In genomic region chr1:92922378-92923035, GRCh38 we compare ENCODE assay signal across 12 cellular contexts. TPM values are rescaled to one million over a fixed set of nuclear protein-coding genes. Genes with fewer than 3 reads are reported as not detected.
A peak's percentile ranks its signal among the peaks of the same experiment; 100 is the strongest.
DNase-seq lines count a peak whose midpoint lies in the region; ATAC-seq lines count a peak whose summit lies in the region.
"Had no signal": no experiment of that assay in that cellular context is flagged by ENCODE, and none has a peak within 500 bp of the region (broad histone marks: within the 10 kb centered on the region; RNA-seq: fewer than 3 reads in every experiment).

No MANE protein-coding gene starts in this region.

- peak; percentile 60 for ATAC-seq in sciatic nerve
- ATAC-seq in HG02763 (IDR thresholded peaks at IDR 0.05; ENCODE audit: unreplicated experiment) = no peak
- ATAC-seq: activated CD8-positive, alpha-beta memory T cell treated with anti-CD3 and anti-CD28 coated beads, Interleukin-2, amount 10 ng/mL, durations not matched to agents 7 days and 5 days had no signal

- intact Hi-C loops in sciatic nerve (cut with DNase I) = no loop called here

- peak; percentile 75 for DNase-seq in GM03348 (ENCODE audit: low spot score)
- peak; percentile 76 for DNase-seq in NCI-H460 (ENCODE audit: extremely low read depth, low read depth)
- DNase-seq in fibroblast of gingiva (ENCODE audit: low read depth) = peak; percentile 92
- no peak for DNase-seq in sciatic nerve (ENCODE audit: low spot score)
- no peak for DNase-seq in NCI-H526 (lab: John Stamatoyannopoulos, UW)
- DNase-seq in T-helper 1 cell = no peak
- DNase-seq: activated CD8-positive, alpha-beta memory T cell treated with anti-CD3 and anti-CD28 coated beads, Interleukin-2, amount 10 ng/mL, durations not matched to agents 7 days and 5 days; activated naive CD4-positive, alpha-beta T cell; Karpas-422; NCI-H187 treated with DMSO at 0.1 percent for 48 hours; stimulated activated CD4-positive, alpha-beta T cell treated with anti-CD3 and anti-CD28 coated beads, Interleukin-2, amount 100 ng/mL, for 48 hours had no signal

RNA-seq across cellular contexts. Expression of gene DIPK1A, which starts 38.8 kb away (rescaled TPM):
- 13.8 and 15.0 TPM in 2 replicates for total RNA-seq in NCI-H460 (2014; rRNA removed; shearing (Covaris generic))
- 9.7 and 10.4 TPM in 2 replicates for polyA plus RNA-seq in NCI-H460 (2014; cell fraction: nucleus; rRNA removed)
- total RNA-seq in sciatic nerve = 6.6 TPM

Comparison
In these comparisons a context has a peak if more than half of its experiments do, and no peak if none do; other contexts are left out.
1. DNase-seq: peak in GM03348 (single experiment), NCI-H460 (single experiment) and fibroblast of gingiva (single experiment); none in sciatic nerve (single experiment), NCI-H526 (0 of 2) and T-helper 1 cell (0 of 5).